Comparison of ENCODE assay signal across 9 cellular contexts in genomic region chr1:175742790-175743459, GRCh38. TPM values are rescaled to one million over a fixed set of nuclear protein-coding genes. Genes with fewer than 3 reads are reported as not detected.
DNase-seq lines count a peak whose midpoint lies in the region; TF ChIP-seq lines count a peak whose summit lies in the region.
"Had no signal": no experiment of that assay in that cellular context is flagged by ENCODE, and none has a peak within 500 bp of the region (broad histone marks: within the 10 kb centered on the region; RNA-seq: fewer than 3 reads in every experiment).

No MANE protein-coding gene starts in this region.

- H3K14ac ChIP-seq in H9 (ENCODE audit: insufficient read depth, low read length): no peak overlapping the region

- no peak overlapping the region for H2AK5ac ChIP-seq in H9 (ENCODE audit: insufficient read length, low read length)

- H2BK20ac ChIP-seq in H9 (ENCODE audit: low read depth, low read length, poor library complexity, severe bottlenecking): no peak overlapping the region

- TF ChIP-seq POLR2A in sigmoid colon (IDR thresholded peaks at IDR 0.05): no peak

- no peak overlapping the region for H3K56ac ChIP-seq in H9 (ENCODE audit: insufficient read length, low read depth, low read length)

- H3K9me3 ChIP-seq in H9 (ENCODE audit: control insufficient read depth, low read depth, low read length): no peaks in the 10 kb centered on the region
- no peaks in the 10 kb centered on the region for H3K9me3 ChIP-seq in sigmoid colon
- no peaks in the 10 kb centered on the region for H3K9me3 ChIP-seq in WERI-Rb-1 (ENCODE audit: severe bottlenecking)
- H3K9me3 ChIP-seq: SJCRH30 had no signal

- no peak overlapping the region for H4K5ac ChIP-seq in H9 (ENCODE audit: insufficient read length, low read depth, low read length)

- H2BK5ac ChIP-seq in H9 (ENCODE audit: insufficient read length, low read length): no peak overlapping the region

- intact Hi-C loops in sigmoid colon (cut with DNase I): no loop called here

- H2AFZ ChIP-seq in H9 (ENCODE audit: low read length): no peak overlapping the region

- peak; percentile 77 for DNase-seq in H9
- peak; percentile 81 for DNase-seq in NCI-H526 treated with DMSO at 0.1 percent for 48 hours (lab: John Stamatoyannopoulos, UW)
- DNase-seq in epithelial cell of esophagus (ENCODE audit: low read depth): peak; percentile 43
- DNase-seq in nucleus accumbens (lab: John Stamatoyannopoulos, UW): peak in 32 of 56 donors; percentile 7 to 64 (median 24)
- no peak for DNase-seq in sigmoid colon
- no peak for DNase-seq in activated naive CD4-positive, alpha-beta T cell treated with anti-CD3 and anti-CD28 coated beads, Interleukin-2, amount 50 U/mL, for 16 hours
- no peak for DNase-seq in NCI-H2196 (lab: John Stamatoyannopoulos, UW; ENCODE audit: unreplicated experiment)
- no peak for DNase-seq in WERI-Rb-1

- H3K79me1 ChIP-seq in H9 (ENCODE audit: insufficient read depth, low read depth, low read length, poor library complexity, severe bottlenecking): no peaks in the 10 kb centered on the region

- TF ChIP-seq CTCF in H9 (conservative IDR thresholded peaks at IDR 0.05): no peak
- TF ChIP-seq CTCF in epithelial cell of esophagus (IDR thresholded peaks at IDR 0.05; ENCODE audit: insufficient read depth, low read depth, low read length, missing control alignments): no peak
- TF ChIP-seq CTCF in sigmoid colon (IDR thresholded peaks at IDR 0.05): no peak
- TF ChIP-seq CTCF in WERI-Rb-1 (IDR thresholded peaks at IDR 0.05; ENCODE audit: low read depth, low read length): no peak

- no peak overlapping the region for H4K8ac ChIP-seq in H9 (replicated peaks; ENCODE audit: insufficient read length, low read depth, low read length)

- no peaks in the 10 kb centered on the region for H3K23me2 ChIP-seq in H9 (ENCODE audit: insufficient read length, low read depth, low read length, poor library complexity, severe bottlenecking)

- H3K4me3 Mint-ChIP-seq in H9: peak overlapping the region in 1 of 2 experiments; percentile 64; a peak in 3 of 5 replicates

- H2BK15ac ChIP-seq in H9 (ENCODE audit: low read depth, low read length): no peak overlapping the region

- peak overlapping the region; percentile 69 for H3K4me2 ChIP-seq in H9 (ENCODE audit: insufficient read depth, insufficient read length, low read length)

- H3K27ac Mint-ChIP-seq in H9: no peak overlapping the region; a peak in 1 of 7 replicates

- no peak for TF ChIP-seq EP300 in sigmoid colon (IDR thresholded peaks at IDR 0.05)

- H3K4me1 ChIP-seq in H9 (ENCODE audit: insufficient read depth, low read length) (0 out of 2 replicates have a peak, but pooled peaks cover 3% of the 10 kb centered on the region), sigmoid colon (no peaks in the 10 kb centered on the region)
- H3K4me1 ChIP-seq: SJCRH30 had no signal

- H4K20me1 ChIP-seq in H9 (ENCODE audit: control insufficient read depth, insufficient read depth, insufficient read length): no peaks in the 10 kb centered on the region

- no peak overlapping the region for H3K18ac ChIP-seq in H9 (ENCODE audit: insufficient read length, low read depth, low read length)

- H3T11ph ChIP-seq in H9 (ENCODE audit: low read length): no peak overlapping the region

- H3K36me3 Mint-ChIP-seq in H9 (ENCODE audit: insufficient read depth in 1 of 3, low read depth in 3 of 3): no peaks in the 10 kb centered on the region

- H2BK120ac ChIP-seq in H9 (ENCODE audit: low read depth, low read length, poor library complexity, severe bottlenecking): no peak overlapping the region

- no peak overlapping the region for H3K9ac ChIP-seq in H9 (ENCODE audit: extremely low read depth, insufficient read length, low read length)

- H3K27ac ChIP-seq in H9 (ENCODE audit: insufficient read length, low read depth, low read length) (no peak overlapping the region), sigmoid colon (no peak overlapping the region), WERI-Rb-1 (no peak overlapping the region)
- H3K27ac ChIP-seq: SJCRH30 had no signal

- H3K4me3 ChIP-seq in epithelial cell of esophagus (ENCODE audit: low read length) (no peak overlapping the region), sigmoid colon (no peak overlapping the region), WERI-Rb-1 (ENCODE audit: low read depth, low read length) (no peak overlapping the region)
- H3K4me3 ChIP-seq: SJCRH30 had no signal

- H3K9me3 Mint-ChIP-seq in H9: no peaks in the 10 kb centered on the region

- H3K23ac ChIP-seq in H9 (ENCODE audit: insufficient read length, low read depth, low read length): no peak overlapping the region

- H3K4ac ChIP-seq in H9 (ENCODE audit: low read depth, low read length): no peak overlapping the region

- peaks cover 19 to 20% of the 10 kb centered on the region in 2 experiments for H3K4me1 Mint-ChIP-seq in H9

- no peak overlapping the region for H2BK12ac ChIP-seq in H9 (ENCODE audit: insufficient read length, low read depth, low read length)

- WGBS in H9 (ENCODE audit: extremely low coverage, insufficient read length, low lambda C conversion rate): no CpG with 5 or more reads among the region's 18 CpGs
- WGBS in sigmoid colon, 2 donors: 19 to 25% methylated on average over 18 of the region's 18 CpGs

- no peak overlapping the region for H4K91ac ChIP-seq in H9 (ENCODE audit: insufficient read length, low read depth, low read length)

- H3K27me3 Mint-ChIP-seq in H9 (ENCODE audit: low read depth): peaks cover 85% of the 10 kb centered on the region

- no peaks in the 10 kb centered on the region for H3K27me3 ChIP-seq in H9 (ENCODE audit: insufficient read depth, low read length)
- peaks cover 0 to 22% (median 0%) of the 10 kb centered on the region in 3 donors for H3K27me3 ChIP-seq in sigmoid colon
- no peaks in the 10 kb centered on the region for H3K27me3 ChIP-seq in WERI-Rb-1 (ENCODE audit: insufficient read depth, low read depth, severe bottlenecking)
- H3K27me3 ChIP-seq: SJCRH30 had no signal

- H3K36me3 ChIP-seq in sigmoid colon (no peaks in the 10 kb centered on the region), WERI-Rb-1 (no peaks in the 10 kb centered on the region)
- H3K36me3 ChIP-seq: SJCRH30 had no signal

- no peaks in the 10 kb centered on the region for H3K79me2 ChIP-seq in H9 (ENCODE audit: insufficient read depth, low read length)

RNA-seq across cellular contexts. Expression of gene TNR, which starts 0.5 kb away (rescaled TPM):
- total RNA-seq in H9 (2021) (0.02 TPM in 1 of 2 replicates, not detected in the other), sigmoid colon (under 1 TPM; under 0.01 to 0.36 (median 0.22) TPM)
- under 1 TPM in 1 of 3 donors, not detected in 2; 0.13 TPM for polyA plus RNA-seq in sigmoid colon
- total RNA-seq: SJCRH30 had no signal

Comparison
In these comparisons a context has a peak if more than half of its experiments do, and no peak if none do; other contexts are left out.
1. DNase-seq: peak in H9 (single experiment), NCI-H526 treated with DMSO at 0.1 percent for 48 hours (single experiment), epithelial cell of esophagus (single experiment) and nucleus accumbens (32 of 56); none in sigmoid colon (single experiment), activated naive CD4-positive, alpha-beta T cell treated with anti-CD3 and anti-CD28 coated beads, Interleukin-2, amount 50 U/mL, for 16 hours (single experiment), NCI-H2196 (single experiment) and WERI-Rb-1 (single experiment).